Comparison of ENCODE assay signal across 25 cellular contexts in genomic region chr7:24531255-24531654, GRCh38.
"Had no signal": no experiment of that assay in that cellular context is flagged by ENCODE, and none has a peak within 500 bp of the region (broad histone marks: within the 10 kb centered on the region; RNA-seq: fewer than 3 reads in every experiment).

No MANE protein-coding gene starts in this region.

- H3K36me3 ChIP-seq: left ventricle myocardium inferior, neural progenitor cell, ovary, right atrium auricular region, right lobe of liver, suprapubic skin, thoracic aorta, tibial artery, upper lobe of right lung, uterus had no signal

- DNase-seq: islet precursor cell; left ventricle myocardium inferior; midbrain; mucosa of descending colon; natural killer cell; nephron progenitor cell; ovary; right lobe of liver; stimulated activated CD4-positive, alpha-beta T cell treated with anti-CD3 and anti-CD28 coated beads, Interleukin-1b, Interleukin-23, amount 100 ng/mL, for 48 hours; stimulated activated CD4-positive, alpha-beta T cell treated with anti-CD3 and anti-CD28 coated beads, Interleukin-2, amount 100 ng/mL, for 48 hours; stimulated activated CD4-positive, alpha-beta T cell treated with anti-CD3 and anti-CD28 coated beads, Interleukin-4, amount 100 ng/mL, for 4 hours; stimulated activated CD8-positive, alpha-beta memory T cell treated with anti-CD3 and anti-CD28 coated beads, Interleukin-4, amount 100 ng/mL, for 48 hours; stimulated activated naive CD4-positive, alpha-beta T cell; tibial artery; upper lobe of right lung; uterus had no signal

- H3K4me1 ChIP-seq: left ventricle myocardium inferior, neural progenitor cell, right atrium auricular region, right lobe of liver, suprapubic skin, tibial artery, upper lobe of right lung, uterus had no signal

- H3K9me3 Mint-ChIP-seq: natural killer cell; nephron progenitor cell; neural progenitor cell; stimulated activated naive CD8-positive, alpha-beta T cell treated with anti-CD3 and anti-CD28 coated beads, Interleukin-15, Interleukin-2, amounts not matched to agents 100 ng/mL and 50 ng/mL, for 24 hours had no signal

- H3K9me3 ChIP-seq: left ventricle myocardium inferior, mucosa of descending colon, ovary, right atrium auricular region, right lobe of liver, suprapubic skin, thoracic aorta, tibial artery, upper lobe of right lung, uterus had no signal

- H3K36me3 Mint-ChIP-seq: natural killer cell, neural progenitor cell had no signal

- ATAC-seq: mucosa of descending colon, natural killer cell, right lobe of liver, upper lobe of right lung had no signal

- H3K27ac Mint-ChIP-seq: natural killer cell; nephron progenitor cell; neural progenitor cell; progenitor cell of endocrine pancreas; stimulated activated naive CD8-positive, alpha-beta T cell treated with anti-CD3 and anti-CD28 coated beads, Interleukin-15, Interleukin-2, amounts not matched to agents 100 ng/mL and 50 ng/mL, for 24 hours had no signal

- H3K27me3 ChIP-seq: neural progenitor cell, ovary, right atrium auricular region, right lobe of liver, suprapubic skin, tibial artery, upper lobe of right lung, uterus had no signal

- H3K9ac ChIP-seq: neural progenitor cell had no signal

- H2AFZ ChIP-seq: hepatocyte had no signal

- H3K4me3 Mint-ChIP-seq: natural killer cell; nephron progenitor cell; neural progenitor cell; stimulated activated naive CD8-positive, alpha-beta T cell treated with anti-CD3 and anti-CD28 coated beads, Interleukin-15, Interleukin-2, amounts not matched to agents 100 ng/mL and 50 ng/mL, for 24 hours had no signal

- H3K4me2 ChIP-seq: hepatocyte, neural progenitor cell, smooth muscle cell had no signal

- H3K27ac ChIP-seq: hepatocyte, left ventricle myocardium inferior, neural progenitor cell, ovary, right atrium auricular region, right lobe of liver, suprapubic skin, thoracic aorta, tibial artery, upper lobe of right lung, uterus had no signal

- H3K4me3 ChIP-seq: hepatocyte, left ventricle myocardium inferior, lung, mucosa of descending colon, neural progenitor cell, ovary, right atrium auricular region, right lobe of liver, smooth muscle cell, suprapubic skin, thoracic aorta, tibial artery, upper lobe of right lung, uterus had no signal

- H3K4me1 Mint-ChIP-seq: natural killer cell, nephron progenitor cell had no signal

- H3K79me2 ChIP-seq: hepatocyte had no signal

- H3K27me3 Mint-ChIP-seq: progenitor cell of endocrine pancreas had no signal
